In genomic region chr3:127803619-127804018, GRCh38 we compare ENCODE assay signal across 9 cellular contexts. TPM values are rescaled to one million over a fixed set of nuclear protein-coding genes. Genes with fewer than 3 reads are reported as not detected.
A peak's percentile ranks its signal among the peaks of the same experiment; 100 is the strongest.
DNase-seq lines count a peak whose midpoint lies in the region; ATAC-seq and TF ChIP-seq lines count a peak whose summit lies in the region.
"Had no signal": no experiment of that assay in that cellular context is flagged by ENCODE, and none has a peak within 500 bp of the region (broad histone marks: within the 10 kb centered on the region; RNA-seq: fewer than 3 reads in every experiment).

No MANE protein-coding gene starts in this region.

- TF ChIP-seq CTCF in foreskin fibroblast (IDR thresholded peaks at IDR 0.05; ENCODE audit: low read depth, low read length) (no peak), testis (IDR thresholded peaks at IDR 0.05) (no peak)

- H3K4me1 ChIP-seq in testis: no peaks in the 10 kb centered on the region

- intact Hi-C loops in testis (cut with DNase I; ENCODE audit: low total_unique reads): no loop called here

- TF ChIP-seq POLR2A in testis (IDR thresholded peaks at IDR 0.05): no peak

- no peak overlapping the region for H3K27ac ChIP-seq in testis

- peak; percentile 46 for DNase-seq in H4 (ENCODE audit: low spot score)
- peak; percentile 67 for DNase-seq in SW480 (ENCODE audit: low spot score)
- peak; percentile 96 to 97 for DNase-seq in foreskin fibroblast
- no peak for DNase-seq in testis

- H3K9me3 Mint-ChIP-seq in stimulated activated memory B cell treated with anti-CD40 and anti-IgM and Interleukin-4, amounts not matched to agents 10 μg/mL and 1 μg/mL and 100 μg/mL, for 72 hours: peaks cover 6% of the 10 kb centered on the region

- no peak overlapping the region for H3K4me3 Mint-ChIP-seq in stimulated activated memory B cell treated with anti-CD40 and anti-IgM and Interleukin-4, amounts not matched to agents 10 μg/mL and 1 μg/mL and 100 μg/mL, for 72 hours

- H3K36me3 Mint-ChIP-seq in stimulated activated memory B cell treated with anti-CD40 and anti-IgM and Interleukin-4, amounts not matched to agents 10 μg/mL and 1 μg/mL and 100 μg/mL, for 72 hours: peaks cover 69% of the 10 kb centered on the region

- H3K9me3 ChIP-seq in testis: no peaks in the 10 kb centered on the region

- H3K27me3 ChIP-seq in testis: no peaks in the 10 kb centered on the region

- no peak for ATAC-seq in stimulated activated memory B cell treated with anti-CD40 and anti-IgM and Interleukin-4, amounts not matched to agents 10 μg/mL and 1 μg/mL and 100 μg/mL, for 72 hours
- ATAC-seq in HG02870 (IDR thresholded peaks at IDR 0.05; ENCODE audit: unreplicated experiment): no peak
- ATAC-seq in GM18867 (IDR thresholded peaks at IDR 0.05; ENCODE audit: unreplicated experiment): no peak
- no peak for ATAC-seq in HG03460 (IDR thresholded peaks at IDR 0.05; ENCODE audit: unreplicated experiment)
- ATAC-seq: K562 had no signal

- no peak overlapping the region for H3K4me3 ChIP-seq in foreskin fibroblast (ENCODE audit: low read depth in 1 of 2, low read length in 2 of 2)
- no peak overlapping the region for H3K4me3 ChIP-seq in testis
- H3K4me3 ChIP-seq: K562 had no signal

- H3K27ac Mint-ChIP-seq in stimulated activated memory B cell treated with anti-CD40 and anti-IgM and Interleukin-4, amounts not matched to agents 10 μg/mL and 1 μg/mL and 100 μg/mL, for 72 hours: peak overlapping the region; percentile 12

- 65 to 77% methylated on average over 4 of the region's 4 CpGs for WGBS in testis, 2 donors

- H3K27me3 Mint-ChIP-seq in stimulated activated memory B cell treated with anti-CD40 and anti-IgM and Interleukin-4, amounts not matched to agents 10 μg/mL and 1 μg/mL and 100 μg/mL, for 72 hours: no peaks in the 10 kb centered on the region

- peaks cover 32% of the 10 kb centered on the region for H3K4me1 Mint-ChIP-seq in stimulated activated memory B cell treated with anti-CD40 and anti-IgM and Interleukin-4, amounts not matched to agents 10 μg/mL and 1 μg/mL and 100 μg/mL, for 72 hours

- H3K36me3 ChIP-seq in testis (ENCODE audit: low read depth, missing control alignments): no peaks in the 10 kb centered on the region

RNA-seq across cellular contexts. Expression of gene MGLL, which starts 18.7 kb away (rescaled TPM):
- total RNA-seq in H4 (2014; rRNA removed; shearing (Covaris generic)): 2.1 and 4.6 TPM in 2 replicates
- total RNA-seq in testis: 10 to 100 TPM; 18.3 to 19.2 TPM
- 26.0 TPM for polyA plus RNA-seq in testis (ENCODE audit: insufficient read depth, low read depth, low replicate concordance)
